ENCODE assay signal across 1 cellular context in genomic region chr14:89618821-89619551, GRCh38.
TF ChIP-seq lines count a peak whose summit lies in the region.

No MANE protein-coding gene starts in this region.

TF ChIP-seq in HEK293, 187 proteins besides CTCF, POLR2A, EP300 and RAD21 (continued from another document):
- no peak for TF ChIP-seq ZNF362 (tag by site-specific recombination; IDR thresholded peaks at IDR 0.05)
- no peak for TF ChIP-seq ZBTB21 (tag by site-specific recombination; IDR thresholded peaks at IDR 0.05)
- peak; percentile 81 for TF ChIP-seq ZBTB8A (tag by site-specific recombination; IDR thresholded peaks at IDR 0.05)
- no peak for TF ChIP-seq ZNF521 (tag by site-specific recombination; IDR thresholded peaks at IDR 0.05)
- peak; percentile 66; the same call in 1 of the 2 replicates for TF ChIP-seq ZBTB6 (tag by site-specific recombination; IDR thresholded peaks at IDR 0.05)
- 0 out of 2 replicates have a peak, but pooled peaks have one; percentile 43 for TF ChIP-seq ZBTB17 (tag by site-specific recombination; IDR thresholded peaks at IDR 0.05)
- no peak for TF ChIP-seq ZSCAN18 (tag by site-specific recombination; IDR thresholded peaks at IDR 0.05)
- no peak for TF ChIP-seq ZNF302 (tag by site-specific recombination; IDR thresholded peaks at IDR 0.05; ENCODE audit: low read depth)
- peak; percentile 63 for TF ChIP-seq ZBTB48 (tag by site-specific recombination; IDR thresholded peaks at IDR 0.05)
